Comparison of ENCODE assay signal across 15 cellular contexts in the genomic region with DNA sequence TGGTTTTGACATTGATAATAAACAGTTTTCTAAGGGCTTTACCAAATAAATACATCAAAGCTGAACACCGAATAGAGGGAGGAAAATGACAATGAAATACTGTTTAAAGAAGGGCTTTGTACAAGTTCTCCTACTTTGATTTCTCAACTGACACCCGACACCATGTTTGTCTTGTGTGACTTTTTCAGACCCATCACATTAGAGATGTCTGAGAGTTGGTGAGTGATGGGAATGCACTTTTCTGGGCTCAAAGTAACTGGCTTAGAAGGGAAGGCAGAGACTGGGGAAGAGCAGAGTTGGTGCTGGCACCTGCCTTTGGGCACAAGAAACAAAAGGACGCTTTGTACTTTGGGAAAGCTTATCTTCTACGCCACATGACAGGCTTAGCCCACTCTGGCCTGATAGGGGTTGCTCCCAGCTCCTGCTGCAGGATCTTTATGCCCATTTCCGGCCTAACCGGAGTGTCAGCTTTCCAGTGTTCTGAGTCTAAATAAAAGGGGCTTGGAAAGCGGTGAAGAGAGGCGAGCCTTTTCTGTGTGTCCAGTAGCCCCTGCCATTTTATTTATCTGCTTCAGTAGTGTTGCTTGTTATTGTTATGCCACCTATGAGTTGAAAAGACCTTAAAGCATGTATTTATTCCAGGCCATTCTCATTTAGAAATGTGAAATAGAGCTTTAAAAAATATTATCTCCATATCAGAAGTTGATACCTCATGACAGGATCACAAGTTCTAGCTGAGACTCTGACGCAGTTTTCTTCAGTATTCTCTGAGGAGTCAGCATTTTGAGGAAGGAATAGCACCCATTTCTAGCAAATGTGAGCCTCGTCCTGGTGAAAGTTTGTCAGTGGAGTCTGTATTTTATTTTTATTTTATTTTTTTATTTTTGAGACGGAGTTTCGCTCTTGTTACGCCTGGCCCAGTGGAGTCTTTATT. TPM values are rescaled to one million over a fixed set of nuclear protein-coding genes. Genes with fewer than 3 reads are reported as not detected.
DNase-seq lines count a peak whose midpoint lies in the region; ATAC-seq and TF ChIP-seq lines count a peak whose summit lies in the region.
"Had no signal": no experiment of that assay in that cellular context is flagged by ENCODE, and none has a peak within 500 bp of the region (broad histone marks: within the 10 kb centered on the region; RNA-seq: fewer than 3 reads in every experiment).

No MANE protein-coding gene starts in this region.

- peaks cover 12% of the 10 kb centered on the region for H3K36me3 Mint-ChIP-seq in mesothelial cell of epicardium
- H3K36me3 Mint-ChIP-seq: activated naive CD8-positive, alpha-beta T cell; natural killer cell had no signal

- no peaks in the 10 kb centered on the region for H3K9me3 Mint-ChIP-seq in mesothelial cell of epicardium
- H3K9me3 Mint-ChIP-seq: activated CD4-positive, alpha-beta memory T cell treated with anti-CD3 and anti-CD28 coated beads, Interleukin-2, amount 10 ng/mL, durations not matched to agents 7 days and 5 days; natural killer cell had no signal

- DNase-seq in NCI-H748 (lab: John Stamatoyannopoulos, UW; ENCODE audit: unreplicated experiment) (peak; percentile 39), NCI-H748 treated with DMSO at 0.1 percent for 48 hours (lab: John Stamatoyannopoulos, UW) (no peak), epithelial cell of esophagus (ENCODE audit: low read depth) (peak; percentile 24), mesothelial cell of epicardium (ENCODE audit: low spot score in 2 of 2, unreplicated experiment in 2 of 2) (peak in 1 of 2 experiments; percentile 45), COLO668 (lab: John Stamatoyannopoulos, UW; ENCODE audit: unreplicated experiment) (no peak), retina (no peak)
- no peak for DNase-seq in activated T-cell treated with anti-CD3 and anti-CD28 coated beads, Interleukin-2, amount 50 U/mL, for 1 hour
- DNase-seq: activated CD4-positive, alpha-beta memory T cell treated with anti-CD3 and anti-CD28 coated beads, Interleukin-2, amount 10 ng/mL, durations not matched to agents 7 days and 5 days; DMS79 treated with DMSO at 0.1 percent for 48 hours; natural killer cell; NK-92 treated with Interleukin-12 subunit alpha and Interleukin-12 subunit beta, amount 100 ng/mL, for 24 hours; stimulated activated naive CD4-positive, alpha-beta T cell treated with Interleukin-2 at 50 U/mL for 16 hours had no signal

- no peak overlapping the region for H3K4me3 Mint-ChIP-seq in mesothelial cell of epicardium
- H3K4me3 Mint-ChIP-seq: activated CD4-positive, alpha-beta memory T cell treated with anti-CD3 and anti-CD28 coated beads, Interleukin-2, amount 10 ng/mL, durations not matched to agents 7 days and 5 days; activated naive CD8-positive, alpha-beta T cell; natural killer cell had no signal

- no peak for ATAC-seq in HG03159 (IDR thresholded peaks at IDR 0.05; ENCODE audit: unreplicated experiment)
- ATAC-seq: natural killer cell had no signal

- peak overlapping the region; percentile 84 for H3K27ac Mint-ChIP-seq in mesothelial cell of epicardium
- H3K27ac Mint-ChIP-seq: activated CD4-positive, alpha-beta memory T cell treated with anti-CD3 and anti-CD28 coated beads, Interleukin-2, amount 10 ng/mL, durations not matched to agents 7 days and 5 days; activated naive CD8-positive, alpha-beta T cell; natural killer cell had no signal

- no peak overlapping the region for H3K4me3 ChIP-seq in epithelial cell of esophagus (ENCODE audit: low read length)

- no peak for TF ChIP-seq CTCF in epithelial cell of esophagus (IDR thresholded peaks at IDR 0.05; ENCODE audit: insufficient read depth, low read depth, low read length, missing control alignments)
- TF ChIP-seq CTCF in mesothelial cell of epicardium (IDR thresholded peaks at IDR 0.05; ENCODE audit: unreplicated experiment): no peak

- H3K27me3 Mint-ChIP-seq in mesothelial cell of epicardium (ENCODE audit: low read depth): no peaks in the 10 kb centered on the region

- H3K4me1 Mint-ChIP-seq in mesothelial cell of epicardium: peaks cover 36% of the 10 kb centered on the region
- H3K4me1 Mint-ChIP-seq: activated CD4-positive, alpha-beta memory T cell treated with anti-CD3 and anti-CD28 coated beads, Interleukin-2, amount 10 ng/mL, durations not matched to agents 7 days and 5 days; natural killer cell had no signal

RNA-seq across cellular contexts. Expression of a gene that starts 24.2 kb away (rescaled TPM):
- total RNA-seq in mesothelial cell of epicardium: 24.4 to 30.9 TPM (median 28.5 TPM) in 3 replicates
- total RNA-seq: activated CD4-positive, alpha-beta memory T cell treated with anti-CD3 and anti-CD28 coated beads, Interleukin-2, amount 10 ng/mL, durations not matched to agents 7 days and 5 days; T-helper 1 cell treated with Interleukin-12 subunit alpha and Interleukin-12 subunit beta and Interleukin-4 antibody, amounts not matched to agents 30 ng/mL and 1 ng/mL, for 36 hours had no signal

RNA-seq across cellular contexts. Expression of a gene that starts 35.4 kb away (rescaled TPM):
- 0.44 to 0.45 TPM in 2 of 3 replicates, not detected in the other for total RNA-seq in mesothelial cell of epicardium
- total RNA-seq: activated CD4-positive, alpha-beta memory T cell treated with anti-CD3 and anti-CD28 coated beads, Interleukin-2, amount 10 ng/mL, durations not matched to agents 7 days and 5 days; natural killer cell; T-helper 1 cell treated with Interleukin-12 subunit alpha and Interleukin-12 subunit beta and Interleukin-4 antibody, amounts not matched to agents 30 ng/mL and 1 ng/mL, for 36 hours had no signal

Comparison
In these comparisons a context has a peak if more than half of its experiments do, and no peak if none do; other contexts are left out.
1. DNase-seq: peak in NCI-H748 (single experiment) and epithelial cell of esophagus (single experiment); none in NCI-H748 treated with DMSO at 0.1 percent for 48 hours (single experiment), COLO668 (single experiment), retina (single experiment) and activated T-cell treated with anti-CD3 and anti-CD28 coated beads, Interleukin-2, amount 50 U/mL, for 1 hour (single experiment).